In genomic region chr10:6299234-6299633, GRCh38 we compare ENCODE assay signal across 12 cellular contexts.
DNase-seq lines count a peak whose midpoint lies in the region; ATAC-seq and TF ChIP-seq lines count a peak whose summit lies in the region.
"Had no signal": no experiment of that assay in that cellular context is flagged by ENCODE, and none has a peak within 500 bp of the region (broad histone marks: within the 10 kb centered on the region; RNA-seq: fewer than 3 reads in every experiment).

No MANE protein-coding gene starts in this region.

- H3K27me3 Mint-ChIP-seq in natural killer cell treated with Interleukin-12 subunit alpha and Interleukin-12 subunit beta and Interleukin-15 and Interleukin-18, amount 100 ng/mL, for 72 hours = no peaks in the 10 kb centered on the region
- no peaks in the 10 kb centered on the region for H3K27me3 Mint-ChIP-seq in natural killer cell (ENCODE audit: low read depth in 2 of 2)
- H3K27me3 Mint-ChIP-seq in activated CD4-positive, alpha-beta memory T cell treated with anti-CD3 and anti-CD28 coated beads for 36 hours = no peaks in the 10 kb centered on the region
- H3K27me3 Mint-ChIP-seq: activated naive CD8-positive, alpha-beta T cell; CD4-positive, alpha-beta T cell had no signal

- ATAC-seq in natural killer cell treated with Interleukin-12 subunit alpha and Interleukin-12 subunit beta and Interleukin-15 and Interleukin-18, amount 100 ng/mL, for 72 hours = no peak
- no peak for ATAC-seq in natural killer cell
- no peak for ATAC-seq in GM19467 (IDR thresholded peaks at IDR 0.05; ENCODE audit: unreplicated experiment)

- H3K9me3 Mint-ChIP-seq in natural killer cell treated with Interleukin-12 subunit alpha and Interleukin-12 subunit beta and Interleukin-15 and Interleukin-18, amount 100 ng/mL, for 72 hours = no peaks in the 10 kb centered on the region
- H3K9me3 Mint-ChIP-seq in natural killer cell = no peaks in the 10 kb centered on the region
- peaks cover 4% of the 10 kb centered on the region for H3K9me3 Mint-ChIP-seq in activated CD4-positive, alpha-beta memory T cell treated with anti-CD3 and anti-CD28 coated beads for 36 hours

- peak overlapping the region; percentile 78 to 93 for H3K27ac Mint-ChIP-seq in natural killer cell treated with Interleukin-12 subunit alpha and Interleukin-12 subunit beta and Interleukin-15 and Interleukin-18, amount 100 ng/mL, for 72 hours
- no peak overlapping the region for H3K27ac Mint-ChIP-seq in natural killer cell
- peak overlapping the region; percentile 93 for H3K27ac Mint-ChIP-seq in activated CD4-positive, alpha-beta memory T cell treated with anti-CD3 and anti-CD28 coated beads for 36 hours
- H3K27ac Mint-ChIP-seq: mesothelial cell of epicardium had no signal

- peak overlapping the region; percentile 71 for H3K4me3 Mint-ChIP-seq in natural killer cell treated with Interleukin-12 subunit alpha and Interleukin-12 subunit beta and Interleukin-15 and Interleukin-18, amount 100 ng/mL, for 72 hours
- no peak overlapping the region for H3K4me3 Mint-ChIP-seq in natural killer cell
- peak overlapping the region; percentile 24 for H3K4me3 Mint-ChIP-seq in activated CD4-positive, alpha-beta memory T cell treated with anti-CD3 and anti-CD28 coated beads for 36 hours
- H3K4me3 Mint-ChIP-seq: mesothelial cell of epicardium had no signal

- intact Hi-C loops in natural killer cell (cut with micrococcal nuclease) = no loop called here
- intact Hi-C loops in activated CD4-positive, alpha-beta memory T cell treated with anti-CD3 and anti-CD28 coated beads for 36 hours (cut with micrococcal nuclease) = no loop called here

- POLR2A ChIA-PET in activated CD4-positive, alpha-beta memory T cell treated with anti-CD3 and anti-CD28 coated beads for 36 hours (lab: Charles Lee) = interaction anchor here (0.7 to 1.1 kb wide), 3 partner anchors 8 to 82 kb away, joined by 3 to 5 read pairs (median 5); no protein-coding TSS in a partner anchor

- no peak for TF ChIP-seq CTCF in natural killer cell (IDR thresholded peaks at IDR 0.05)

- H3K36me3 Mint-ChIP-seq in natural killer cell treated with Interleukin-12 subunit alpha and Interleukin-12 subunit beta and Interleukin-15 and Interleukin-18, amount 100 ng/mL, for 72 hours = no peaks in the 10 kb centered on the region
- H3K36me3 Mint-ChIP-seq in natural killer cell = no peaks in the 10 kb centered on the region
- H3K36me3 Mint-ChIP-seq in activated CD4-positive, alpha-beta memory T cell treated with anti-CD3 and anti-CD28 coated beads for 36 hours = peaks cover 20% of the 10 kb centered on the region
- H3K36me3 Mint-ChIP-seq: mesothelial cell of epicardium had no signal

- CTCF ChIA-PET in activated CD4-positive, alpha-beta memory T cell treated with anti-CD3 and anti-CD28 coated beads for 36 hours (lab: Charles Lee) = interaction anchor here (1.3 to 2.2 kb wide), 3 partner anchors 24 to 102 kb away, joined by 3 to 15 read pairs (median 12); no protein-coding TSS in a partner anchor

- no peak for DNase-seq in natural killer cell treated with Interleukin-12 subunit alpha and Interleukin-12 subunit beta and Interleukin-15 and Interleukin-18, amount 100 ng/mL, for 72 hours (ENCODE audit: low spot score)
- no peak for DNase-seq in natural killer cell
- peak; percentile 74 for DNase-seq in activated CD4-positive, alpha-beta memory T cell treated with anti-CD3 and anti-CD28 coated beads for 36 hours
- peak; percentile 6 for DNase-seq in iris pigment epithelial cell (ENCODE audit: low read depth)
- DNase-seq in ureter (ENCODE audit: low spot score) = peak; percentile 86
- DNase-seq in NCI-H82 (lab: John Stamatoyannopoulos, UW) = no peak
- no peak for DNase-seq in NCI-H146 (lab: John Stamatoyannopoulos, UW)
- DNase-seq: NCI-H2081 had no signal

- peaks cover 42 to 60% of the 10 kb centered on the region in 2 donors for H3K4me1 Mint-ChIP-seq in natural killer cell treated with Interleukin-12 subunit alpha and Interleukin-12 subunit beta and Interleukin-15 and Interleukin-18, amount 100 ng/mL, for 72 hours (ENCODE audit: low read depth in 2 of 2)
- H3K4me1 Mint-ChIP-seq in natural killer cell = peaks cover 14 to 21% of the 10 kb centered on the region in 2 donors
- peaks cover 71% of the 10 kb centered on the region for H3K4me1 Mint-ChIP-seq in activated CD4-positive, alpha-beta memory T cell treated with anti-CD3 and anti-CD28 coated beads for 36 hours (ENCODE audit: low read depth)

Comparison
In these comparisons a context has a peak if more than half of its experiments do, and no peak if none do; other contexts are left out.
1. H3K27ac Mint-ChIP-seq: peak in natural killer cell treated with Interleukin-12 subunit alpha and Interleukin-12 subunit beta and Interleukin-15 and Interleukin-18, amount 100 ng/mL, for 72 hours (2 of 2) and activated CD4-positive, alpha-beta memory T cell treated with anti-CD3 and anti-CD28 coated beads for 36 hours (single experiment); none in natural killer cell (0 of 2).
2. DNase-seq: peak in activated CD4-positive, alpha-beta memory T cell treated with anti-CD3 and anti-CD28 coated beads for 36 hours (single experiment), iris pigment epithelial cell (single experiment) and ureter (single experiment); none in natural killer cell treated with Interleukin-12 subunit alpha and Interleukin-12 subunit beta and Interleukin-15 and Interleukin-18, amount 100 ng/mL, for 72 hours (single experiment), natural killer cell (single experiment), NCI-H82 (single experiment) and NCI-H146 (single experiment).